8 cellular contexts compared by ENCODE assay signal in genomic region chr16:15950167-15950854, GRCh38. TPM values are rescaled to one million over a fixed set of nuclear protein-coding genes. Genes with fewer than 3 reads are reported as not detected.
DNase-seq lines count a peak whose midpoint lies in the region; ATAC-seq and TF ChIP-seq lines count a peak whose summit lies in the region.

No MANE protein-coding gene starts in this region.

- H3K9me3 ChIP-seq in breast epithelium, result no peaks in the 10 kb centered on the region

- intact Hi-C loops in breast epithelium (cut with DNase I; ENCODE audit: low total_unique reads), result loop anchor here (10.0 kb wide), 1 partner anchor 66 kb away; the partner anchor contains the start of gene CEP20

- DNase-seq in COR-L47 (lab: John Stamatoyannopoulos, UW) (peak; percentile 21), HuH-7.5 (ENCODE audit: low spot score) (peak; percentile 43), T-helper 9 cell (peak; percentile 37), breast epithelium (ENCODE audit: low spot score in 2 of 2) (no peak), iris pigment epithelial cell (ENCODE audit: low read depth) (peak; percentile 71)
- peak; percentile 55 for DNase-seq in stimulated activated CD4-positive, alpha-beta T cell treated with anti-CD3 and anti-CD28 coated beads, Interleukin-15, amount 100 ng/mL, for 24 hours

- peak overlapping the region; percentile 75 to 83 for H3K27ac ChIP-seq in breast epithelium

- TF ChIP-seq CTCF in breast epithelium (IDR thresholded peaks at IDR 0.05), result no peak

- no peaks in the 10 kb centered on the region for H3K27me3 ChIP-seq in breast epithelium

- H3K4me1 ChIP-seq in breast epithelium, result no peaks in the 10 kb centered on the region

- ATAC-seq in HG03439 (IDR thresholded peaks at IDR 0.05; ENCODE audit: unreplicated experiment), result no peak
- no peak for ATAC-seq in GM19351 (IDR thresholded peaks at IDR 0.05; ENCODE audit: unreplicated experiment)

- peak overlapping the region; percentile 74 to 97 (median 81) for H3K4me3 ChIP-seq in breast epithelium

- H3K36me3 ChIP-seq in breast epithelium, result no peaks in the 10 kb centered on the region

- no peak for TF ChIP-seq POLR2A in breast epithelium (IDR thresholded peaks at IDR 0.05)

RNA-seq across cellular contexts. Expression of gene ABCC1, which starts 0.9 kb away (rescaled TPM):
- 10 to 100 TPM; 14.6 to 26.9 (median 21.3) TPM for total RNA-seq in breast epithelium

Comparison
In these comparisons a context has a peak if more than half of its experiments do, and no peak if none do; other contexts are left out.
1. DNase-seq: peak in COR-L47 (single experiment), HuH-7.5 (single experiment), T-helper 9 cell (single experiment), iris pigment epithelial cell (single experiment) and stimulated activated CD4-positive, alpha-beta T cell treated with anti-CD3 and anti-CD28 coated beads, Interleukin-15, amount 100 ng/mL, for 24 hours (single experiment); none in breast epithelium (0 of 2).